ENCODE assay signal across 23 cellular contexts in the genomic region with DNA sequence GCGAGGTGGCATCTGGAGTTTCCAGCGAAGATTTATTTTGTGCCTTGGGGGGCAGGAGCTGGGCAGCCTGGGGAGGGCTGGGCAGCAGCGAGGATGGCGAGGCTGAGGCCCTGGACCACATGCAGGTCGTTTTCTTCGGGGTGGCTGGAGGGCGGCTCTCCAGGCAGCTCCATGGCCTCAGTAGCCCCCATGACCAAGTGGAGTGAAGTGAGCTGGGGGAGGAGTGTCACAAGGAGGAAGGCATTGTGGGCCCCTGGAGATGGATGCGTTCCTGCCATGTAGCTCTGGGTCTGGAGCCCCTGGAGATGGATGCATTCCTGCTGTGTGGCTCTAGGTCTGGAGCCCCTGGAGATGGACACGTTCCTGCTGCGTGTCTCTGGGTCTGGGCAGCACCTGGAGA. TPM values are rescaled to one million over a fixed set of nuclear protein-coding genes. Genes with fewer than 3 reads are reported as not detected.
A peak's percentile ranks its signal among the peaks of the same experiment; 100 is the strongest.
DNase-seq lines count a peak whose midpoint lies in the region; ATAC-seq, FAIRE-seq and TF ChIP-seq lines count a peak whose summit lies in the region.
"Had no signal": no experiment of that assay in that cellular context is flagged by ENCODE, and none has a peak within 500 bp of the region (broad histone marks: within the 10 kb centered on the region; RNA-seq: fewer than 3 reads in every experiment).

No MANE protein-coding gene starts in this region.

- H3K9me3 Mint-ChIP-seq in astrocyte (ENCODE audit: unreplicated experiment), result no peaks in the 10 kb centered on the region
- H3K9me3 Mint-ChIP-seq in activated CD4-positive, alpha-beta T cell treated with anti-CD3 and anti-CD28 coated beads, Interleukin-2, amount 10 ng/mL, durations not matched to agents 7 days and 5 days, result peaks cover 2% of the 10 kb centered on the region

- peaks cover 45% of the 10 kb centered on the region for H3K36me3 ChIP-seq in IMR-90 (ENCODE audit: control insufficient read depth, insufficient read depth, low read length)
- H3K36me3 ChIP-seq in astrocyte (ENCODE audit: insufficient read depth, low read length), result no peaks in the 10 kb centered on the region
- H3K36me3 ChIP-seq in fibroblast of lung (ENCODE audit: control insufficient read depth, insufficient read depth, low read length), result peaks cover 24% of the 10 kb centered on the region
- peaks cover 45% of the 10 kb centered on the region for H3K36me3 ChIP-seq in osteoblast (ENCODE audit: insufficient read depth, low read length)
- no peaks in the 10 kb centered on the region for H3K36me3 ChIP-seq in OCI-LY7 (ENCODE audit: insufficient read depth, low read length)
- H3K36me3 ChIP-seq: BE2C had no signal

- H4K8ac ChIP-seq in IMR-90 (ENCODE audit: low read depth in 2 of 2, low read length in 2 of 2), result 0 out of 4 replicates have a peak overlapping the region, but pooled peaks of 1 of the 2 experiments have one; percentile 17

- dilution Hi-C loops in IMR-90 (cut with HindIII; ENCODE audit: low sequenced_read_pairs, unreplicated experiment), result no loop called here

- H3K27me3 ChIP-seq in IMR-90 (ENCODE audit: control insufficient read depth, insufficient read depth, low read length), result no peaks in the 10 kb centered on the region
- no peaks in the 10 kb centered on the region for H3K27me3 ChIP-seq in astrocyte (ENCODE audit: insufficient read depth, low read length)
- no peaks in the 10 kb centered on the region for H3K27me3 ChIP-seq in fibroblast of lung (ENCODE audit: control insufficient read depth, insufficient read depth, low read length)
- no peaks in the 10 kb centered on the region for H3K27me3 ChIP-seq in osteoblast (ENCODE audit: insufficient read depth, low read length)
- H3K27me3 ChIP-seq: BE2C had no signal

- H3K4me1 Mint-ChIP-seq in astrocyte (ENCODE audit: low read depth, unreplicated experiment), result peaks cover 81% of the 10 kb centered on the region
- H3K4me1 Mint-ChIP-seq in activated CD4-positive, alpha-beta T cell treated with anti-CD3 and anti-CD28 coated beads, Interleukin-2, amount 10 ng/mL, durations not matched to agents 7 days and 5 days, result no peaks in the 10 kb centered on the region

- FAIRE-seq in astrocyte (lab: Jason Lieb, UNC), result no peak
- FAIRE-seq: GM12892, GM19239, H54, K562 had no signal

- H3K56ac ChIP-seq in IMR-90 (ENCODE audit: extremely low read depth, insufficient read depth, low read length), result no peak overlapping the region

- peak overlapping the region; percentile 31; the same call in 1 of the 2 replicates for H3K4ac ChIP-seq in IMR-90 (ENCODE audit: low read depth, low read length)

- H2BK5ac ChIP-seq in IMR-90 (ENCODE audit: low read depth, low read length, poor library complexity, severe bottlenecking), result no peak overlapping the region

- H3K27ac Mint-ChIP-seq in astrocyte (ENCODE audit: unreplicated experiment), result peak overlapping the region; percentile 14
- no peak overlapping the region for H3K27ac Mint-ChIP-seq in activated CD4-positive, alpha-beta T cell treated with anti-CD3 and anti-CD28 coated beads, Interleukin-2, amount 10 ng/mL, durations not matched to agents 7 days and 5 days

- DNase-seq in IMR-90 (no peak), astrocyte (ENCODE audit: low read depth) (no peak), fibroblast of lung (ENCODE audit: low read depth in 2 of 2) (no peak), osteoblast (ENCODE audit: insufficient read length, low spot score, missing footprints) (peak; percentile 78), NCI-H1930 (lab: John Stamatoyannopoulos, UW) (no peak), OCI-LY7 (ENCODE audit: low spot score) (no peak)
- no peak for DNase-seq in activated CD4-positive, alpha-beta T cell treated with anti-CD3 and anti-CD28 coated beads, Interleukin-2, amount 10 ng/mL, durations not matched to agents 7 days and 5 days
- no peak for DNase-seq in stimulated activated CD4-positive, alpha-beta T cell treated with anti-CD3 and anti-CD28 coated beads, Interleukin-12 subunit alpha, Interleukin-12 subunit beta, amount 100 ng/mL, for 4 hours
- DNase-seq: BE2C, DMS153, DND-41, Kasumi-1, NCI-H1092 treated with DMSO at 0.1 percent for 48 hours, NCI-H1436, NCI-H187, NCI-H524, NCI-H774, PC-9, RPMI8226 had no signal

- no peak overlapping the region for H4K5ac ChIP-seq in IMR-90 (ENCODE audit: low read depth, low read length)

- H3K9ac ChIP-seq in IMR-90 (ENCODE audit: low read depth, low read length) (no peak overlapping the region), astrocyte (ENCODE audit: low read length) (no peak overlapping the region), fibroblast of lung (ENCODE audit: insufficient read depth, low read length) (no peak overlapping the region)

- H3K9me2 ChIP-seq in OCI-LY7 (ENCODE audit: insufficient read depth, low read length), result no peaks in the 10 kb centered on the region

- ATAC-seq in IMR-90 (ENCODE audit: low read depth), result no peak
- ATAC-seq: K562 had no signal

- peaks cover 64% of the 10 kb centered on the region for H3K4me1 ChIP-seq in IMR-90 (ENCODE audit: control insufficient read depth, insufficient read depth, low read length)
- peaks cover 52% of the 10 kb centered on the region for H3K4me1 ChIP-seq in astrocyte (ENCODE audit: insufficient read depth, low read length)
- peaks cover 11% of the 10 kb centered on the region for H3K4me1 ChIP-seq in fibroblast of lung (ENCODE audit: control insufficient read depth, extremely low read depth, insufficient read depth, low read length)
- peaks cover 55% of the 10 kb centered on the region for H3K4me1 ChIP-seq in osteoblast (ENCODE audit: insufficient read depth, low read length)
- H3K4me1 ChIP-seq in OCI-LY7 (ENCODE audit: insufficient read depth, low read length, poor library complexity, severe bottlenecking), result peaks cover 31% of the 10 kb centered on the region
- H3K4me1 ChIP-seq: BE2C had no signal

- TF ChIP-seq POLR2A in IMR-90 (IDR thresholded peaks at IDR 0.05; ENCODE audit: low read depth, low read length), result no peak

- POLR2A ChIA-PET in IMR-90 (lab: Charles Lee; ENCODE audit: unreplicated experiment), result no interaction called here
- POLR2A ChIA-PET in activated CD4-positive, alpha-beta T cell treated with anti-CD3 and anti-CD28 coated beads, Interleukin-2, amount 10 ng/mL, durations not matched to agents 7 days and 5 days (lab: Charles Lee), result no interaction called here
- POLR2A ChIA-PET in OCI-LY7 (lab: Charles Lee), result interaction anchor here (0.5 to 0.6 kb wide), 2 partner anchors 53 to 177 kb away, joined by 3 read pairs; no protein-coding TSS in a partner anchor

- H2AK5ac ChIP-seq in IMR-90 (ENCODE audit: low read depth, low read length), result peak overlapping the region; percentile 35; the same call in 1 of the 2 replicates

- H3K4me2 ChIP-seq in IMR-90 (ENCODE audit: low read depth, low read length), result no peak overlapping the region
- H3K4me2 ChIP-seq in astrocyte (ENCODE audit: low read length), result no peak overlapping the region
- no peak overlapping the region for H3K4me2 ChIP-seq in fibroblast of lung (ENCODE audit: extremely low read depth, insufficient read depth, low read length)
- H3K4me2 ChIP-seq in osteoblast (ENCODE audit: insufficient read depth, low read length), result no peak overlapping the region
- H3K4me2 ChIP-seq in OCI-LY7 (ENCODE audit: low read length), result no peak overlapping the region
- H3K4me2 ChIP-seq: PC-9 had no signal

- H3K36me3 Mint-ChIP-seq in astrocyte (ENCODE audit: low read depth, unreplicated experiment), result peaks cover 38% of the 10 kb centered on the region
- H3K36me3 Mint-ChIP-seq in activated CD4-positive, alpha-beta T cell treated with anti-CD3 and anti-CD28 coated beads, Interleukin-2, amount 10 ng/mL, durations not matched to agents 7 days and 5 days (ENCODE audit: low read depth), result no peaks in the 10 kb centered on the region

- H3K4me3 ChIP-seq in IMR-90 (ENCODE audit: insufficient read depth, low read depth, low read length) (no peak overlapping the region), astrocyte (ENCODE audit: insufficient read depth, low read depth, low read length) (no peak overlapping the region), fibroblast of lung (replicated peaks in 1 of 4; ENCODE audit: control extremely low read depth in 1 of 4, insufficient read depth in 1 of 4, low read depth in 3 of 4, low read length in 4 of 4) (no peak overlapping the region), osteoblast (ENCODE audit: insufficient read depth, low read length) (no peak overlapping the region), OCI-LY7 (ENCODE audit: low read depth, low read length, poor library complexity, severe bottlenecking) (no peak overlapping the region)
- H3K4me3 ChIP-seq: K562, PC-9 had no signal

- H3K79me1 ChIP-seq in IMR-90 (ENCODE audit: low read depth in 1 of 2, low read length in 2 of 2), result peaks cover 6 to 88% of the 10 kb centered on the region in 2 experiments

- no peak overlapping the region for H3K18ac ChIP-seq in IMR-90 (ENCODE audit: low read depth, low read length)

- H4K91ac ChIP-seq in IMR-90 (ENCODE audit: insufficient read depth, low read depth, low read length), result no peak overlapping the region

- peaks cover 100% of the 10 kb centered on the region for H3K79me2 ChIP-seq in astrocyte (ENCODE audit: insufficient read depth, low read length)
- peaks cover 99% of the 10 kb centered on the region for H3K79me2 ChIP-seq in fibroblast of lung (ENCODE audit: control insufficient read depth, insufficient read depth, low read length)
- peaks cover 95% of the 10 kb centered on the region for H3K79me2 ChIP-seq in osteoblast (ENCODE audit: insufficient read depth, low read length)
- H3K79me2 ChIP-seq in OCI-LY7 (ENCODE audit: insufficient read depth, low read depth, low read length), result no peaks in the 10 kb centered on the region

- TF ChIP-seq CTCF in IMR-90 (conservative IDR thresholded peaks at IDR 0.05; ENCODE audit: low read depth, low read length) (no peak), astrocyte (IDR thresholded peaks at IDR 0.05; ENCODE audit: insufficient read depth, low read depth, low read length) (no peak), fibroblast of lung (conservative IDR thresholded peaks at IDR 0.05 in 1 of 2, IDR thresholded peaks at IDR 0.05 in 1 of 2; ENCODE audit: low read depth in 1 of 2, low read length in 2 of 2) (no peak), osteoblast (IDR thresholded peaks at IDR 0.05; ENCODE audit: extremely low read depth, low read depth, low read length) (no peak), OCI-LY7 (conservative IDR thresholded peaks at IDR 0.05; ENCODE audit: low read length) (no peak)

- H3K4me3 Mint-ChIP-seq in astrocyte (ENCODE audit: unreplicated experiment), result no peak overlapping the region
- no peak overlapping the region for H3K4me3 Mint-ChIP-seq in activated CD4-positive, alpha-beta T cell treated with anti-CD3 and anti-CD28 coated beads, Interleukin-2, amount 10 ng/mL, durations not matched to agents 7 days and 5 days

- intact Hi-C loops in IMR-90 (cut with micrococcal nuclease) (no loop called here), OCI-LY7 (cut with micrococcal nuclease; ENCODE audit: unreplicated experiment) (no loop called here)

- H3K23ac ChIP-seq in IMR-90 (ENCODE audit: low read depth, low read length), result no peak overlapping the region

- TF ChIP-seq RAD21 in IMR-90 (IDR thresholded peaks at IDR 0.05; ENCODE audit: low read length), result no peak

- H3K27me3 Mint-ChIP-seq in astrocyte (ENCODE audit: low read depth, unreplicated experiment), result no peaks in the 10 kb centered on the region
- peaks cover 17% of the 10 kb centered on the region for H3K27me3 Mint-ChIP-seq in activated CD4-positive, alpha-beta T cell treated with anti-CD3 and anti-CD28 coated beads, Interleukin-2, amount 10 ng/mL, durations not matched to agents 7 days and 5 days

- 0 out of 2 replicates have a peak overlapping the region, but pooled peaks have one; percentile 8 for H2BK120ac ChIP-seq in IMR-90 (ENCODE audit: low read depth, low read length)

- H3K9me3 ChIP-seq in IMR-90 (ENCODE audit: control insufficient read depth, insufficient read depth, low read length), result no peaks in the 10 kb centered on the region
- no peaks in the 10 kb centered on the region for H3K9me3 ChIP-seq in astrocyte (ENCODE audit: insufficient read depth, low read depth, low read length)
- no peaks in the 10 kb centered on the region for H3K9me3 ChIP-seq in fibroblast of lung (ENCODE audit: control insufficient read depth, insufficient read depth, low read depth, low read length)
- no peaks in the 10 kb centered on the region for H3K9me3 ChIP-seq in osteoblast (ENCODE audit: low read depth, low read length)
- H3K9me3 ChIP-seq in OCI-LY7 (ENCODE audit: low read length), result no peaks in the 10 kb centered on the region
- H3K9me3 ChIP-seq: BE2C had no signal

- in situ Hi-C loops in IMR-90 (cut with MboI; ENCODE audit: low sequenced_read_pairs), result no loop called here

- no peak overlapping the region for H2BK20ac ChIP-seq in IMR-90 (ENCODE audit: low read depth, low read length)

- WGBS in IMR-90 (ENCODE audit: extremely low coverage in 2 of 2, insufficient read length in 1 of 2), 2 experiments, result 94% methylated on average over 5 of the region's 10 CpGs; no CpG with 5 or more reads in 1 of the 2 experiments

- no peak overlapping the region for H2AK9ac ChIP-seq in IMR-90 (replicated peaks; ENCODE audit: low read depth, low read length, poor library complexity)

- BruUV-seq in IMR-90 (replicated peaks; lab: Mats Ljungman, UMichigan) (no TSS peak), OCI-LY7 (replicated peaks; lab: Mats Ljungman, UMichigan) (no TSS peak)

- H4K20me1 ChIP-seq in IMR-90 (ENCODE audit: insufficient read depth, low read length), result peaks cover 95% of the 10 kb centered on the region
- peaks cover 85% of the 10 kb centered on the region for H4K20me1 ChIP-seq in astrocyte (ENCODE audit: insufficient read depth, low read length)
- H4K20me1 ChIP-seq in fibroblast of lung (ENCODE audit: control insufficient read depth, extremely low read depth, insufficient read depth, low read length), result peaks cover 3% of the 10 kb centered on the region
- peaks cover 20% of the 10 kb centered on the region for H4K20me1 ChIP-seq in osteoblast (ENCODE audit: insufficient read depth, low read length)
- no peaks in the 10 kb centered on the region for H4K20me1 ChIP-seq in OCI-LY7 (ENCODE audit: insufficient read depth, low read length)

- CTCF ChIA-PET in IMR-90 (lab: Yijun Ruan, JAX), result no interaction called here
- CTCF ChIA-PET in activated CD4-positive, alpha-beta T cell treated with anti-CD3 and anti-CD28 coated beads, Interleukin-2, amount 10 ng/mL, durations not matched to agents 7 days and 5 days (lab: Charles Lee), result no interaction called here
- CTCF ChIA-PET in OCI-LY7 (lab: Charles Lee; ENCODE audit: unreplicated experiment), result no interaction called here

- H3K27ac ChIP-seq in IMR-90 (ENCODE audit: insufficient read depth, low read length), result no peak overlapping the region
- no peak overlapping the region for H3K27ac ChIP-seq in astrocyte (ENCODE audit: low read depth, low read length)
- peak overlapping the region; percentile 12 for H3K27ac ChIP-seq in fibroblast of lung (ENCODE audit: insufficient read depth, low read length)
- peak overlapping the region; percentile 51 for H3K27ac ChIP-seq in osteoblast (ENCODE audit: low read depth, low read length)
- no peak overlapping the region for H3K27ac ChIP-seq in OCI-LY7 (ENCODE audit: low read depth, low read length, poor library complexity, severe bottlenecking)
- H3K27ac ChIP-seq: PC-9 had no signal

- H3K14ac ChIP-seq in IMR-90 (replicated peaks; ENCODE audit: low read depth, low read length), result peak overlapping the region; percentile 56; the same call in 1 of the 2 replicates

- H2BK15ac ChIP-seq in IMR-90 (ENCODE audit: low read depth, low read length), result no peak overlapping the region

- H3K9me1 ChIP-seq in IMR-90 (ENCODE audit: insufficient read depth, low read length), result peaks cover 74% of the 10 kb centered on the region

- H2AFZ ChIP-seq in IMR-90 (replicated peaks; ENCODE audit: low read length, poor library complexity), result no peak overlapping the region
- no peak overlapping the region for H2AFZ ChIP-seq in astrocyte (ENCODE audit: low read depth, low read length)
- no peak overlapping the region for H2AFZ ChIP-seq in fibroblast of lung (ENCODE audit: low read length)
- no peak overlapping the region for H2AFZ ChIP-seq in osteoblast (ENCODE audit: low read length)
- no peak overlapping the region for H2AFZ ChIP-seq in OCI-LY7 (ENCODE audit: low read length)
- H2AFZ ChIP-seq: PC-9 had no signal

RNA-seq across cellular contexts. Expression of a gene that starts 40.4 kb away (rescaled TPM):
- total RNA-seq in IMR-90 (2012; rRNA removed), result 112 and 122 TPM in 2 replicates
- polyA plus RNA-seq in IMR-90 (2012; rRNA removed), result 101 and 104 TPM in 2 replicates
- 62.6 and 79.6 TPM in 2 replicates for polyA plus RNA-seq in IMR-90 (2012; cell fraction: cytosol; rRNA removed)
- 63.9 and 105 TPM in 2 replicates for polyA plus RNA-seq in IMR-90 (2012; cell fraction: nucleus; rRNA removed; ENCODE audit: low replicate concordance)
- total RNA-seq in astrocyte, result 117 and 127 TPM in 2 replicates
- 36.5 and 74.8 TPM in 2 replicates for total RNA-seq in fibroblast of lung
- 86.6 and 150 TPM in 2 replicates for polyA plus RNA-seq in fibroblast of lung
- 68.3 and 92.3 TPM in 2 replicates for polyA plus RNA-seq in fibroblast of lung (2012)
- 287 and 396 TPM in 2 replicates for polyA minus RNA-seq in fibroblast of lung (ENCODE audit: low replicate concordance)
- 113 and 121 TPM in 2 replicates for total RNA-seq in osteoblast
- not detected for total RNA-seq in activated CD4-positive, alpha-beta T cell treated with anti-CD3 and anti-CD28 coated beads, Interleukin-2, amount 10 ng/mL, durations not matched to agents 7 days and 5 days
- not detected in 2 replicates for total RNA-seq in OCI-LY7 (2014; rRNA removed; shearing (Covaris generic))
- total RNA-seq in OCI-LY7 (2022), result 0.06 TPM in 1 of 2 replicates, not detected in the other

Comparison
In these comparisons a context has a peak if more than half of its experiments do, and no peak if none do; other contexts are left out.
1. H3K27ac ChIP-seq: peak in fibroblast of lung (single experiment) and osteoblast (single experiment); none in IMR-90 (single experiment), astrocyte (single experiment) and OCI-LY7 (single experiment).
2. RNA of a gene that starts 40.4 kb away (total RNA-seq): 117 to 127 TPM in astrocyte, 112 to 122 TPM in IMR-90, 113 to 121 TPM in osteoblast and 36.5 to 74.8 TPM in fibroblast of lung; 0.06 TPM in OCI-LY7 and not detected in activated CD4-positive, alpha-beta T cell treated with anti-CD3 and anti-CD28 coated beads, Interleukin-2, amount 10 ng/mL, durations not matched to agents 7 days and 5 days; every median in the first group is over 10 times any median in the second.